Comparison of ENCODE assay signal across 1 cellular context in genomic region chr19:48997972-48998371, GRCh38.
TF ChIP-seq lines count a peak whose summit lies in the region.

No MANE protein-coding gene starts in this region.

TF ChIP-seq in WTC11, 78 proteins besides CTCF, POLR2A, EP300 and RAD21 (continued from another document):
- TF ChIP-seq IRF1 (CRISPR knock-in tag; IDR thresholded peaks at IDR 0.05), result no peak
